ENCODE assay signal across 26 cellular contexts in the genomic region with DNA sequence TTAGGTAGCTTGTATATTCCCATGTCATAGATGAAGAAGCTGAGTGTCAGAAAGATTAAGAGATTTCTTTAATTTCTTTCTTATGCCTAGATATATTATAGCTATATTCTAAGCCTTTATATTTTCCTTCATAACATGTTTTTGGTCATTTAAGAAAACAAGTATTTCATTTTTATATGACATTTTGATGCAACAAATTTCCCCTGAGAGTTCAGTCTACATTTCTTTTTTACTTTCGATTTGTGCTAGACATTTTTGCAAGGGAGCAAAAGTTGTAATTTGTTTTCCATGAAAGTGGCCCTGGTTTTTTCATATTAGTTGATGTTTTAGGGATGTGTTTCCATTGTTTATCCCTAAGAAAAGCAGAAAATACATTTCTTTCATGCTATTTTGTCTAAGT.
DNase-seq lines count a peak whose midpoint lies in the region; ATAC-seq, FAIRE-seq and TF ChIP-seq lines count a peak whose summit lies in the region.
"Had no signal": no experiment of that assay in that cellular context is flagged by ENCODE, and none has a peak within 500 bp of the region (broad histone marks: within the 10 kb centered on the region; RNA-seq: fewer than 3 reads in every experiment).

No MANE protein-coding gene starts in this region.

- POLR2A ChIA-PET in IMR-90 (lab: Charles Lee; ENCODE audit: unreplicated experiment) (no interaction called here), endothelial cell of umbilical vein (lab: Charles Lee) (no interaction called here)

- no peak overlapping the region for H2AK9ac ChIP-seq in IMR-90 (replicated peaks; ENCODE audit: low read depth, low read length, poor library complexity)

- H3K4me3 ChIP-seq in IMR-90 (ENCODE audit: insufficient read depth, low read depth, low read length) (no peak overlapping the region), endothelial cell of umbilical vein (replicated peaks in 1 of 3; ENCODE audit: insufficient read depth in 1 of 3, low read depth in 1 of 3, low read length in 3 of 3) (no peak overlapping the region), subcutaneous abdominal adipose tissue (ENCODE audit: low read depth in 1 of 5, low read length in 5 of 5) (peak overlapping the region in 4 of 5 donors; percentile 34 to 51 (median 45))
- H3K4me3 ChIP-seq: K562, ovary, right atrium auricular region had no signal

- H2BK120ac ChIP-seq in IMR-90 (ENCODE audit: low read depth, low read length): peak overlapping the region; percentile 52; the same call in 1 of the 2 replicates

- H3K27me3 ChIP-seq in IMR-90 (ENCODE audit: control insufficient read depth, insufficient read depth, low read length) (no peaks in the 10 kb centered on the region), endothelial cell of umbilical vein (ENCODE audit: control insufficient read depth in 2 of 2, insufficient read depth in 2 of 2, low read length in 2 of 2) (no peaks in the 10 kb centered on the region), subcutaneous abdominal adipose tissue (ENCODE audit: control insufficient read depth in 5 of 5, insufficient read depth in 4 of 5, low read length in 5 of 5) (no peaks in the 10 kb centered on the region)
- H3K27me3 ChIP-seq: ovary, right atrium auricular region had no signal

- H3K36me3 ChIP-seq in IMR-90 (ENCODE audit: control insufficient read depth, insufficient read depth, low read length) (no peaks in the 10 kb centered on the region), endothelial cell of umbilical vein (ENCODE audit: control insufficient read depth in 2 of 2, extremely low read depth in 1 of 2, insufficient read depth in 2 of 2, low read length in 2 of 2) (no peaks in the 10 kb centered on the region), subcutaneous abdominal adipose tissue (ENCODE audit: control insufficient read depth in 5 of 5, insufficient read depth in 5 of 5, low read length in 5 of 5) (no peaks in the 10 kb centered on the region)
- H3K36me3 ChIP-seq: ovary, right atrium auricular region had no signal

- in situ Hi-C loops in IMR-90 (cut with MboI; ENCODE audit: low sequenced_read_pairs): no loop called here

- H2BK5ac ChIP-seq in IMR-90 (ENCODE audit: low read depth, low read length, poor library complexity, severe bottlenecking): peak overlapping the region; percentile 80

- H2BK15ac ChIP-seq in IMR-90 (ENCODE audit: low read depth, low read length): no peak overlapping the region

- no peak overlapping the region for H3K18ac ChIP-seq in IMR-90 (ENCODE audit: low read depth, low read length)

- H3K4me1 ChIP-seq in IMR-90 (ENCODE audit: control insufficient read depth, insufficient read depth, low read length) (peaks cover 2% of the 10 kb centered on the region; the same call in 1 of the 2 replicates), endothelial cell of umbilical vein (ENCODE audit: control insufficient read depth, extremely low read depth, insufficient read depth, low read length) (peaks cover 86% of the 10 kb centered on the region), subcutaneous abdominal adipose tissue (ENCODE audit: control insufficient read depth in 5 of 5, insufficient read depth in 5 of 5, low read length in 5 of 5) (peaks cover 0 to 23% (median 4%) of the 10 kb centered on the region in 5 donors)
- H3K4me1 ChIP-seq: right atrium auricular region had no signal

- H2BK20ac ChIP-seq in IMR-90 (ENCODE audit: low read depth, low read length): peak overlapping the region; percentile 49; the same call in 1 of the 2 replicates

- no peak overlapping the region for H3K14ac ChIP-seq in IMR-90 (replicated peaks; ENCODE audit: low read depth, low read length)

- intact Hi-C loops in IMR-90 (cut with micrococcal nuclease): no loop called here
- intact Hi-C loops in endothelial cell of umbilical vein (cut with micrococcal nuclease): loop anchor here (5.0 to 10.0 kb wide), 2 partner anchors 452 to 700 kb away; no protein-coding TSS in a partner anchor
- intact Hi-C loops in head of caudate nucleus (cut with DNase I): no loop called here

- H3K9me3 ChIP-seq in IMR-90 (ENCODE audit: control insufficient read depth, insufficient read depth, low read length) (no peaks in the 10 kb centered on the region), endothelial cell of umbilical vein (replicated peaks; ENCODE audit: control insufficient read depth, insufficient read depth, low read length) (no peaks in the 10 kb centered on the region), subcutaneous abdominal adipose tissue (ENCODE audit: control insufficient read depth in 5 of 5, low read length in 5 of 5) (peaks cover 0 to 2% (median 0%) of the 10 kb centered on the region in 5 donors)
- H3K9me3 ChIP-seq: ovary, right atrium auricular region had no signal

- no peak for TF ChIP-seq CTCF in IMR-90 (conservative IDR thresholded peaks at IDR 0.05; ENCODE audit: low read depth, low read length)
- no peak for TF ChIP-seq CTCF in endothelial cell of umbilical vein (IDR thresholded peaks at IDR 0.05; ENCODE audit: extremely low read depth in 1 of 2, insufficient read depth in 1 of 2, low read depth in 1 of 2, low read length in 2 of 2)

- H3K9ac ChIP-seq in IMR-90 (ENCODE audit: low read depth, low read length) (no peak overlapping the region), endothelial cell of umbilical vein (replicated peaks; ENCODE audit: extremely low read depth, insufficient read depth, low read length) (peak overlapping the region; percentile 36), subcutaneous abdominal adipose tissue (ENCODE audit: low read length in 5 of 5) (no peak overlapping the region)

- dilution Hi-C loops in IMR-90 (cut with HindIII; ENCODE audit: low sequenced_read_pairs, unreplicated experiment) (no loop called here), endothelial cell of umbilical vein (cut with MboI; ENCODE audit: extremely low pct_ligation_motif_present, low sequenced_read_pairs) (no loop called here)

- no peak for TF ChIP-seq RAD21 in IMR-90 (IDR thresholded peaks at IDR 0.05; ENCODE audit: low read length)

- TF ChIP-seq POLR2A in IMR-90 (IDR thresholded peaks at IDR 0.05; ENCODE audit: low read depth, low read length) (no peak), endothelial cell of umbilical vein (IDR thresholded peaks at IDR 0.05; ENCODE audit: low read depth, low read length) (no peak)

- no peak overlapping the region for H2AK5ac ChIP-seq in IMR-90 (ENCODE audit: low read depth, low read length)

- H4K20me1 ChIP-seq in IMR-90 (ENCODE audit: insufficient read depth, low read length): no peaks in the 10 kb centered on the region
- no peaks in the 10 kb centered on the region for H4K20me1 ChIP-seq in endothelial cell of umbilical vein (replicated peaks; ENCODE audit: control insufficient read depth, extremely low read depth, insufficient read depth, low read length)

- ATAC-seq in IMR-90 (ENCODE audit: low read depth) (no peak), HG02623 (IDR thresholded peaks at IDR 0.05; ENCODE audit: unreplicated experiment) (no peak)
- ATAC-seq: K562, left colon, natural killer cell, Right ventricle myocardium inferior had no signal

- no peak overlapping the region for H4K91ac ChIP-seq in IMR-90 (ENCODE audit: insufficient read depth, low read depth, low read length)

- H3K23ac ChIP-seq in IMR-90 (ENCODE audit: low read depth, low read length): no peak overlapping the region

- H3K27ac ChIP-seq in IMR-90 (ENCODE audit: insufficient read depth, low read length): no peak overlapping the region; the same call in 1 of the 2 replicates
- H3K27ac ChIP-seq in endothelial cell of umbilical vein (ENCODE audit: insufficient read depth, low read depth, low read length): peak overlapping the region; percentile 96
- no peak overlapping the region for H3K27ac ChIP-seq in subcutaneous abdominal adipose tissue (ENCODE audit: low read depth, low read length)
- H3K27ac ChIP-seq: ovary, right atrium auricular region had no signal

- BruUV-seq in IMR-90 (replicated peaks; lab: Mats Ljungman, UMichigan) (no TSS peak), endothelial cell of umbilical vein (replicated peaks; lab: Mats Ljungman, UMichigan) (no TSS peak)

- peak overlapping the region; percentile 75; the same call in 1 of the 2 replicates for H3K4me2 ChIP-seq in IMR-90 (ENCODE audit: low read depth, low read length)
- peak overlapping the region; percentile 30 for H3K4me2 ChIP-seq in endothelial cell of umbilical vein (ENCODE audit: insufficient read depth, low read length)

- H3K4ac ChIP-seq in IMR-90 (ENCODE audit: low read depth, low read length): no peak overlapping the region

- no peak overlapping the region for H4K5ac ChIP-seq in IMR-90 (ENCODE audit: low read depth, low read length)

- no peak for DNase-seq in IMR-90
- no peak for DNase-seq in RCC 7860 (ENCODE audit: low spot score)
- DNase-seq in endothelial cell of umbilical vein (ENCODE audit: low read depth, low spot score): peak; percentile 17
- DNase-seq in head of caudate nucleus: no peak
- DNase-seq in HT-29 (ENCODE audit: low spot score): no peak
- no peak for DNase-seq in DMS153 (lab: John Stamatoyannopoulos, UW)
- DNase-seq: activated naive CD4-positive, alpha-beta T cell treated with anti-CD3 and anti-CD28 coated beads, Interleukin-2, amount 10 ng/mL, durations not matched to agents 7 days and 5 days; AML-193; CD8-positive, alpha-beta memory T cell; cerebellar nuclear complex; effector CD4-positive, alpha-beta T cell; GDM1; H9; left colon; natural killer cell; NCI-H1694 treated with DMSO at 0.1 percent for 48 hours; NCI-H526; ovary; substantia nigra; T-helper 1 cell had no signal

- WGBS in IMR-90 (ENCODE audit: extremely low coverage in 2 of 2, insufficient read length in 1 of 2), 2 experiments: no CpG with 5 or more reads among the region's 1 CpG

- H3K56ac ChIP-seq in IMR-90 (ENCODE audit: extremely low read depth, insufficient read depth, low read length): no peak overlapping the region

- no peaks in the 10 kb centered on the region for H3K79me2 ChIP-seq in endothelial cell of umbilical vein (ENCODE audit: control insufficient read depth, insufficient read depth, low read length)

- H4K8ac ChIP-seq in IMR-90 (ENCODE audit: low read depth in 2 of 2, low read length in 2 of 2): peak overlapping the region; percentile 46 to 47; a peak in 1 of 4 replicates

- H2AFZ ChIP-seq in IMR-90 (replicated peaks; ENCODE audit: low read length, poor library complexity): no peak overlapping the region
- no peak overlapping the region for H2AFZ ChIP-seq in endothelial cell of umbilical vein (ENCODE audit: low read depth, low read length)

- H3K79me1 ChIP-seq in IMR-90 (ENCODE audit: low read depth in 1 of 2, low read length in 2 of 2): no peaks in the 10 kb centered on the region

- CTCF ChIA-PET in IMR-90 (lab: Yijun Ruan, JAX) (interaction anchor here (1.6 kb wide), 1 partner anchor 10 kb away, joined by 7 read pairs; no protein-coding TSS in a partner anchor), endothelial cell of umbilical vein (lab: Charles Lee) (interaction anchor here (1.2 to 2.5 kb wide), 2 partner anchors 10 to 157 kb away, joined by 3 to 20 read pairs; no protein-coding TSS in a partner anchor)

- peak; percentile 56 for FAIRE-seq in RCC 7860 (lab: Jason Lieb, UNC)
- no peak for FAIRE-seq in endothelial cell of umbilical vein (lab: Jason Lieb, UNC)
- FAIRE-seq: K562, TTC549 had no signal

- 0 out of 2 replicates have a peak, but pooled peaks cover 2% of the 10 kb centered on the region for H3K9me1 ChIP-seq in IMR-90 (ENCODE audit: insufficient read depth, low read length)
- no peaks in the 10 kb centered on the region for H3K9me1 ChIP-seq in endothelial cell of umbilical vein (replicated peaks; ENCODE audit: control insufficient read depth, extremely low read depth, insufficient read depth, low read length)

Comparison
In these comparisons a context has a peak if more than half of its experiments do, and no peak if none do; other contexts are left out.
1. H3K4me3 ChIP-seq: peak in subcutaneous abdominal adipose tissue (4 of 5); none in IMR-90 (single experiment) and endothelial cell of umbilical vein (0 of 3).